ENCODE assay signal across 12 cellular contexts in genomic region chr6:139982652-139983051, GRCh38.
A peak's percentile ranks its signal among the peaks of the same experiment; 100 is the strongest.
DNase-seq lines count a peak whose midpoint lies in the region; ATAC-seq and TF ChIP-seq lines count a peak whose summit lies in the region.
"Had no signal": no experiment of that assay in that cellular context is flagged by ENCODE, and none has a peak within 500 bp of the region (broad histone marks: within the 10 kb centered on the region; RNA-seq: fewer than 3 reads in every experiment).

No MANE protein-coding gene starts in this region.

- H3K9ac ChIP-seq in HUES64 (ENCODE audit: low read depth, low read length) (peak overlapping the region; percentile 38; the same call in 1 of the 2 replicates), mesendoderm (ENCODE audit: low read length) (no peak overlapping the region)

- H3K27me3 Mint-ChIP-seq in activated T-cell treated with anti-CD3 and anti-CD28 coated beads, Interleukin-2, amount 50 U/mL, for 4 hours (ENCODE audit: low read depth): peaks cover 6% of the 10 kb centered on the region
- H3K27me3 Mint-ChIP-seq: activated T-cell treated with anti-CD3 and anti-CD28 coated beads, Interleukin-2, amount 50 U/mL, for 24 hours had no signal

- no peak overlapping the region for H3K4ac ChIP-seq in mesendoderm (ENCODE audit: low read depth, low read length)

- no peak for ATAC-seq in activated T-cell treated with anti-CD3 and anti-CD28 coated beads, Interleukin-2, amount 50 U/mL, for 4 hours
- no peak for ATAC-seq in stimulated activated effector memory CD8-positive, alpha-beta T cell treated with anti-CD3 and anti-CD28 coated beads, Interleukin-12 subunit alpha, Interleukin-12 subunit beta, amount 100 ng/mL, for 72 hours
- no peak for ATAC-seq in HG03108 (IDR thresholded peaks at IDR 0.05; ENCODE audit: unreplicated experiment)

- H2BK5ac ChIP-seq in mesendoderm (ENCODE audit: low read length): no peak overlapping the region

- H3K4me1 Mint-ChIP-seq in activated T-cell treated with anti-CD3 and anti-CD28 coated beads, Interleukin-2, amount 50 U/mL, for 4 hours (ENCODE audit: low read depth): peaks cover 4% of the 10 kb centered on the region
- no peaks in the 10 kb centered on the region for H3K4me1 Mint-ChIP-seq in stimulated activated effector memory CD8-positive, alpha-beta T cell treated with anti-CD3 and anti-CD28 coated beads, Interleukin-12 subunit alpha, Interleukin-12 subunit beta, amount 100 ng/mL, for 72 hours

- H3K9me3 ChIP-seq in HUES64 (ENCODE audit: insufficient read depth, low read depth, low read length): no peaks in the 10 kb centered on the region
- H3K9me3 ChIP-seq in Peyer's patch: no peaks in the 10 kb centered on the region
- H3K9me3 ChIP-seq: heart right ventricle had no signal

- no peak overlapping the region for H4K8ac ChIP-seq in mesendoderm (ENCODE audit: low read depth, low read length)

- H3K9me3 Mint-ChIP-seq in activated T-cell treated with anti-CD3 and anti-CD28 coated beads, Interleukin-2, amount 50 U/mL, for 4 hours: no peaks in the 10 kb centered on the region
- no peaks in the 10 kb centered on the region for H3K9me3 Mint-ChIP-seq in stimulated activated effector memory CD8-positive, alpha-beta T cell treated with anti-CD3 and anti-CD28 coated beads, Interleukin-12 subunit alpha, Interleukin-12 subunit beta, amount 100 ng/mL, for 72 hours
- H3K9me3 Mint-ChIP-seq: activated T-cell treated with anti-CD3 and anti-CD28 coated beads, Interleukin-2, amount 50 U/mL, for 24 hours had no signal

- H3K4me2 ChIP-seq in mesendoderm (ENCODE audit: low read length): no peak overlapping the region

- TF ChIP-seq CTCF in brain microvascular endothelial cell (IDR thresholded peaks at IDR 0.05; ENCODE audit: low read depth, low read length, missing control alignments): no peak
- TF ChIP-seq CTCF in Peyer's patch (IDR thresholded peaks at IDR 0.05): no peak

- no peak overlapping the region for H2BK15ac ChIP-seq in mesendoderm (replicated peaks; ENCODE audit: low read depth)

- no peaks in the 10 kb centered on the region for H3K79me2 ChIP-seq in mesendoderm (ENCODE audit: control insufficient read depth, insufficient read depth, low read length)

- TF ChIP-seq POLR2A in Peyer's patch (IDR thresholded peaks at IDR 0.05): no peak

- H4K5ac ChIP-seq in mesendoderm (ENCODE audit: low read length): no peak overlapping the region

- no peak overlapping the region for H2BK120ac ChIP-seq in mesendoderm (ENCODE audit: low read depth, low read length)

- H3K79me1 ChIP-seq in mesendoderm (ENCODE audit: low read length): no peaks in the 10 kb centered on the region

- H3K56ac ChIP-seq in mesendoderm (ENCODE audit: low read length): peak overlapping the region; percentile 8

- H3K18ac ChIP-seq in mesendoderm (ENCODE audit: low read length): no peak overlapping the region

- H3K4me1 ChIP-seq in HUES64 (ENCODE audit: insufficient read depth, low read length) (peaks cover 40% of the 10 kb centered on the region), mesendoderm (ENCODE audit: control insufficient read depth, low read depth, low read length) (peaks cover 8% of the 10 kb centered on the region), Peyer's patch (peaks cover 0 to 13% (median 0%) of the 10 kb centered on the region in 4 donors)

- no peak overlapping the region for H3K4me3 Mint-ChIP-seq in activated T-cell treated with anti-CD3 and anti-CD28 coated beads, Interleukin-2, amount 50 U/mL, for 4 hours
- H3K4me3 Mint-ChIP-seq in stimulated activated effector memory CD8-positive, alpha-beta T cell treated with anti-CD3 and anti-CD28 coated beads, Interleukin-12 subunit alpha, Interleukin-12 subunit beta, amount 100 ng/mL, for 72 hours: no peak overlapping the region
- H3K4me3 Mint-ChIP-seq: activated T-cell treated with anti-CD3 and anti-CD28 coated beads, Interleukin-2, amount 50 U/mL, for 24 hours had no signal

- in situ Hi-C loops in ACHN (cut with HindIII; ENCODE audit: low pct_ligation_motif_present, low pct_unique_long_range_greater_than_20kb, low sequenced_read_pairs): no loop called here
- in situ Hi-C loops in brain microvascular endothelial cell (cut with HindIII; ENCODE audit: low pct_ligation_motif_present, low sequenced_read_pairs): no loop called here

- H2AK5ac ChIP-seq in mesendoderm (ENCODE audit: low read length): no peak overlapping the region

- H3K27ac Mint-ChIP-seq in stimulated activated effector memory CD8-positive, alpha-beta T cell treated with anti-CD3 and anti-CD28 coated beads, Interleukin-12 subunit alpha, Interleukin-12 subunit beta, amount 100 ng/mL, for 72 hours: no peak overlapping the region
- H3K27ac Mint-ChIP-seq: activated T-cell treated with anti-CD3 and anti-CD28 coated beads, Interleukin-2, amount 50 U/mL, for 24 hours had no signal

- no peak overlapping the region for H3K23ac ChIP-seq in mesendoderm (ENCODE audit: low read length)

- H3K36me3 Mint-ChIP-seq in activated T-cell treated with anti-CD3 and anti-CD28 coated beads, Interleukin-2, amount 50 U/mL, for 4 hours (ENCODE audit: insufficient read depth): no peaks in the 10 kb centered on the region
- H3K36me3 Mint-ChIP-seq in stimulated activated effector memory CD8-positive, alpha-beta T cell treated with anti-CD3 and anti-CD28 coated beads, Interleukin-12 subunit alpha, Interleukin-12 subunit beta, amount 100 ng/mL, for 72 hours: no peaks in the 10 kb centered on the region

- no peaks in the 10 kb centered on the region for H3K27me3 ChIP-seq in HUES64 (ENCODE audit: insufficient read depth, low read length)
- H3K27me3 ChIP-seq in brain microvascular endothelial cell (replicated peaks): no peaks in the 10 kb centered on the region
- no peaks in the 10 kb centered on the region for H3K27me3 ChIP-seq in mesendoderm (ENCODE audit: insufficient read depth, low read length, poor library complexity)
- H3K27me3 ChIP-seq in Peyer's patch: no peaks in the 10 kb centered on the region
- H3K27me3 ChIP-seq: heart right ventricle had no signal

- DNase-seq in ACHN (peak; percentile 33), brain microvascular endothelial cell (peak; percentile 68), mesendoderm (peak; percentile 97), Peyer's patch (no peak)
- DNase-seq in activated T-cell treated with anti-CD3 and anti-CD28 coated beads, Interleukin-2, amount 50 U/mL, for 4 hours: no peak
- DNase-seq in stimulated activated effector memory CD8-positive, alpha-beta T cell treated with anti-CD3 and anti-CD28 coated beads, Interleukin-12 subunit alpha, Interleukin-12 subunit beta, amount 100 ng/mL, for 72 hours (ENCODE audit: low spot score in 2 of 2): no peak
- DNase-seq: activated T-cell treated with anti-CD3 and anti-CD28 coated beads, Interleukin-2, amount 50 U/mL, for 24 hours; heart right ventricle; OCI-M1 had no signal

- H3K27ac ChIP-seq in HUES64 (ENCODE audit: low read depth, low read length) (peak overlapping the region; percentile 46; the same call in 1 of the 2 replicates), brain microvascular endothelial cell (peak overlapping the region; percentile 91), mesendoderm (ENCODE audit: low read depth, low read length) (peak overlapping the region; percentile 37), Peyer's patch (peak overlapping the region in 1 of 4 donors; percentile 40)
- H3K27ac ChIP-seq: HL-60 had no signal

- 39% methylated on average over 2 of the region's 2 CpGs for WGBS in HUES64
- WGBS in mesendoderm (ENCODE audit: extremely low coverage, insufficient coverage, low lambda C conversion rate): no CpG with 5 or more reads among the region's 2 CpGs

- H3K4me3 ChIP-seq in HUES64 (ENCODE audit: low read length) (no peak overlapping the region), brain microvascular endothelial cell (ENCODE audit: low read depth, low read length) (no peak overlapping the region), mesendoderm (ENCODE audit: low read length) (no peak overlapping the region), Peyer's patch (no peak overlapping the region)

- no peaks in the 10 kb centered on the region for H3K36me3 ChIP-seq in HUES64 (ENCODE audit: insufficient read depth, low read length)
- H3K36me3 ChIP-seq in brain microvascular endothelial cell (replicated peaks): no peaks in the 10 kb centered on the region
- H3K36me3 ChIP-seq in mesendoderm (ENCODE audit: control insufficient read depth, insufficient read depth, low read length): no peaks in the 10 kb centered on the region
- no peaks in the 10 kb centered on the region for H3K36me3 ChIP-seq in Peyer's patch
- H3K36me3 ChIP-seq: heart right ventricle had no signal

Comparison
In these comparisons a context has a peak if more than half of its experiments do, and no peak if none do; other contexts are left out.
1. DNase-seq: peak in ACHN (single experiment), brain microvascular endothelial cell (single experiment) and mesendoderm (single experiment); none in Peyer's patch (0 of 3), activated T-cell treated with anti-CD3 and anti-CD28 coated beads, Interleukin-2, amount 50 U/mL, for 4 hours (single experiment) and stimulated activated effector memory CD8-positive, alpha-beta T cell treated with anti-CD3 and anti-CD28 coated beads, Interleukin-12 subunit alpha, Interleukin-12 subunit beta, amount 100 ng/mL, for 72 hours (0 of 2).